In the genomic region with DNA sequence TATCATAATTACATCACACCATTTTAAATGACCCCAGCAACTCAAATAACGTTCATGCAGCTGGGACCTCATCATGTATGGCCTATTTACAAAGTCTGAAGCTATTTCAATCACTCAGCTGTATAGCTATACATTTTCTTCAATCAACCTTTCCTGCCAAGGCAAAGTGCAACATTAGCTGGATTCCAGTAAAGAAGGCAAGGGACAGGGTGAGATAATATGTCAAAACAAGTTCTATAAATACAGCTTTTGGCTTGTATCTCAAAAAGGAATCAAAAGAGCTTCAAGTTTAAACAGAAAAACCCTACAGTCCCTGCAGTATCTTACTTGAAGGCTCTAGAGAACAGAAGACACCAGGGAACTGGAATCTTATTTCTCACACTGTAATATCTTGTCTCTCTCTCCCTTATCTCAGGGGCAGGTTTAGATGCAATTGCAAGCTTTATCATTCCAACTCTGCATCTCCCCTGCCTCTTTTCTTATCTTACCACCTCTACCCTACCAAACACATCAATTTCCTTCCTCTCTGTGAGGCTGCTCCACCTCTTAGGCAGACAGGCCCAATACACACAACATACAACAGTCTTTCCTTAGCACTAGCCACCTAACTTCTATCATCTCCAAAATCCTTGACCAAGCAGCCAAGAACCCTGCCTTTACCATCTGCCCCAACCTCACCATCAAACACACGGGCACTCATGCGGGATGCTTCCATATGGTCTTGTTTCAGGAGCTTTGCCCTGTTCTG, we compare ENCODE assay signal across 11 cellular contexts. TPM values are rescaled to one million over a fixed set of nuclear protein-coding genes. Genes with fewer than 3 reads are reported as not detected.
DNase-seq lines count a peak whose midpoint lies in the region; ATAC-seq and TF ChIP-seq lines count a peak whose summit lies in the region.
"Had no signal": no experiment of that assay in that cellular context is flagged by ENCODE, and none has a peak within 500 bp of the region (broad histone marks: within the 10 kb centered on the region; RNA-seq: fewer than 3 reads in every experiment).

No MANE protein-coding gene starts in this region.

- no peaks in the 10 kb centered on the region for H3K27me3 Mint-ChIP-seq in central memory CD8-positive, alpha-beta T cell
- H3K27me3 Mint-ChIP-seq in nephron progenitor cell (ENCODE audit: low read depth, poor library complexity), result no peaks in the 10 kb centered on the region

- in situ Hi-C loops in G401 (cut with HindIII; ENCODE audit: low sequenced_read_pairs), result no loop called here

- H3K9me3 Mint-ChIP-seq in central memory CD8-positive, alpha-beta T cell, result no peaks in the 10 kb centered on the region
- no peaks in the 10 kb centered on the region for H3K9me3 Mint-ChIP-seq in nephron progenitor cell

- peak overlapping the region; percentile 4 for H3K27ac Mint-ChIP-seq in central memory CD8-positive, alpha-beta T cell (ENCODE audit: low read depth)
- peak overlapping the region; percentile 85 for H3K27ac Mint-ChIP-seq in nephron progenitor cell

- H3K4me3 Mint-ChIP-seq in central memory CD8-positive, alpha-beta T cell, result peak overlapping the region; percentile 1
- no peak overlapping the region for H3K4me3 Mint-ChIP-seq in nephron progenitor cell

- H3K4me1 Mint-ChIP-seq in central memory CD8-positive, alpha-beta T cell, result peaks cover 66% of the 10 kb centered on the region
- H3K4me1 Mint-ChIP-seq in nephron progenitor cell, result peaks cover 51% of the 10 kb centered on the region

- no peak for TF ChIP-seq CTCF in nephron progenitor cell (IDR thresholded peaks at IDR 0.05)

- no peak for ATAC-seq in central memory CD8-positive, alpha-beta T cell (replicated peaks; ENCODE audit: extremely low read depth, poor library complexity, severe bottlenecking)
- no peak for ATAC-seq in left lobe of liver
- ATAC-seq in GM18519 (IDR thresholded peaks at IDR 0.05; ENCODE audit: low FRiP score, unreplicated experiment), result no peak
- ATAC-seq: heart left ventricle had no signal

- DNase-seq in G401 (ENCODE audit: low spot score) (peak; percentile 97), NCI-H524 (lab: John Stamatoyannopoulos, UW) (peak; percentile 36 to 71), nephron progenitor cell (no peak), left lobe of liver (ENCODE audit: low spot score) (no peak), NCI-H748 treated with DMSO at 0.1 percent for 48 hours (lab: John Stamatoyannopoulos, UW) (no peak), NCI-H1436 (lab: John Stamatoyannopoulos, UW) (no peak)
- DNase-seq in central memory CD8-positive, alpha-beta T cell (ENCODE audit: low spot score in 2 of 2), result no peak
- DNase-seq: activated CD4-positive, alpha-beta T cell treated with anti-CD3 and anti-CD28 coated beads for 1 hour; heart left ventricle; Kasumi-1 had no signal

- peaks cover 9% of the 10 kb centered on the region for H3K36me3 Mint-ChIP-seq in central memory CD8-positive, alpha-beta T cell (ENCODE audit: insufficient read depth)
- peaks cover 29% of the 10 kb centered on the region for H3K36me3 Mint-ChIP-seq in nephron progenitor cell (ENCODE audit: low read depth)

RNA-seq across cellular contexts. Expression of gene CELF1, which starts 34.5 kb away (rescaled TPM):
- 58.7 and 94.4 TPM in 2 replicates for total RNA-seq in G401 (2014; rRNA removed; shearing (Covaris generic))
- 78.4 TPM for total RNA-seq in left lobe of liver

RNA-seq across cellular contexts. Expression of gene PTPMT1, which starts 47.0 kb away (rescaled TPM):
- total RNA-seq in G401 (2014; rRNA removed; shearing (Covaris generic)), result 103 and 127 TPM in 2 replicates
- total RNA-seq in left lobe of liver, result 23.8 TPM

Comparison
In these comparisons a context has a peak if more than half of its experiments do, and no peak if none do; other contexts are left out.
1. DNase-seq: peak in G401 (single experiment) and NCI-H524 (2 of 2); none in central memory CD8-positive, alpha-beta T cell (0 of 2), nephron progenitor cell (single experiment), left lobe of liver (single experiment), NCI-H748 treated with DMSO at 0.1 percent for 48 hours (single experiment) and NCI-H1436 (single experiment).